10 cellular contexts compared by ENCODE assay signal in the genomic region with DNA sequence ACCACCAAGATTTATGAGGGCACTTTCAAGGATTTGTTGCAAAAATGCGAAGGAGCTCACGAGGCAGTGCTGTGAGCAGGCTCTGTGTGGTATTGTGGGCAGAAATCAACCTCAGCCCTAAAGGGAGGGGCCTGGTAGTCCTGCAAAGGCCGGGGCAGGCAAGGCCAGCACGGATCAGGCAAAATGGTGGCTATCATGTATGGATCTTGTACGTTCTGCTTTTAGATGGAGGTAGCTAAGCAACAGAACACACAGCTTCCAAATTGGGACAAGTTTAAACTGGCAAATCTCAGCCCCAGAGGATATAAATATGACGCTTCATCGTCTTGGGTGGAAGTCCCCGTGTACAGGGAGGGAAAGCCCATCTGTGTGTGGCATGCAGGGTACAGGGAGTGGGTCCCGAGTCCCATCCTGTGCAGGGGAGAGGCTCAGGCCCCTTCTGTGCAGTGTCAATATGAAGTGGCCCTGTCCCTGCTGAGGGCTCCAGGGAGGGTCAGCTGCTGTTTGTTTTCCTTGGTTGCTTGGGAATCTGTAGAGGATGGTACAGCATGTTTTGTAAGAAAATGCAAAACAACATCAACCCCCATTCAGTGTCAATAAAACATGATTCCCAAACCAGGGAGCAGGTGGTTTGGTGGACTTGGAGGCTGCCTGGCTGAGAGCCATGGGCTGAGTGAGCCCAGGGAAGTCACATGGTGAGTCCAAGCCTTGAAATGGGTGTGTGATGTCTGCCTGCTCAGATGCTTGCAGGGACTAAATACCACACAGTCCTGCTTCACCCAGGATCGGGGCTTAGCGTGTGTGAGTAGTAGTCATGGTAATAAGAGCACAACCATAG.
DNase-seq lines count a peak whose midpoint lies in the region; ATAC-seq, FAIRE-seq and TF ChIP-seq lines count a peak whose summit lies in the region.
"Had no signal": no experiment of that assay in that cellular context is flagged by ENCODE, and none has a peak within 500 bp of the region (broad histone marks: within the 10 kb centered on the region; RNA-seq: fewer than 3 reads in every experiment).

No MANE protein-coding gene starts in this region.

- intact Hi-C loops in GM12878 (cut with micrococcal nuclease; ENCODE audit: unreplicated experiment) (no loop called here), left colon (cut with DNase I, micrococcal nuclease) (no loop called here)

- H3K4me3 ChIP-seq in GM12878 (no peak overlapping the region), HAP-1 (no peak overlapping the region)
- H3K4me3 ChIP-seq: sigmoid colon had no signal

- WGBS in GM12878 (ENCODE audit: insufficient coverage, insufficient replicate concordance, low lambda C conversion rate, missing lambda C conversion rate): 15% methylated on average over 11 of the region's 11 CpGs

- H3K4me1 ChIP-seq in GM12878 (ENCODE audit: control insufficient read depth, insufficient read depth, low read length) (no peaks in the 10 kb centered on the region), HAP-1 (no peaks in the 10 kb centered on the region)

- H3K4me1 Mint-ChIP-seq in activated CD4-positive, alpha-beta T cell treated with anti-CD3 and anti-CD28 coated beads, Interleukin-2, amount 10 ng/mL, durations not matched to agents 7 days and 5 days: no peaks in the 10 kb centered on the region

- peak; percentile 72 for ATAC-seq in GM12878
- ATAC-seq in left colon: peak; percentile 61
- ATAC-seq in HG02884 (IDR thresholded peaks at IDR 0.05; ENCODE audit: unreplicated experiment): no peak
- ATAC-seq in GM21367 (IDR thresholded peaks at IDR 0.05; ENCODE audit: unreplicated experiment): no peak

- no peak for FAIRE-seq in GM12878 (lab: Jason Lieb, UNC)

- no peaks in the 10 kb centered on the region for H3K9me3 ChIP-seq in GM12878 (replicated peaks; ENCODE audit: control insufficient read depth, insufficient read depth, low read length)
- H3K9me3 ChIP-seq in HAP-1: no peaks in the 10 kb centered on the region
- H3K9me3 ChIP-seq: sigmoid colon had no signal

- H3K27ac ChIP-seq in GM12878 (ENCODE audit: control insufficient read depth, insufficient read depth): no peak overlapping the region
- H3K27ac ChIP-seq: sigmoid colon had no signal

- no peaks in the 10 kb centered on the region for H3K79me2 ChIP-seq in GM12878 (ENCODE audit: control insufficient read depth, insufficient read depth, low read length)

- no TSS peak for BruUV-seq in GM12878 (replicated peaks; lab: Mats Ljungman, UMichigan)

- RAD21 ChIA-PET in GM12878 (lab: Charles Lee; ENCODE audit: unreplicated experiment): interaction anchor here (1.0 kb wide), 1 partner anchor 28 kb away, joined by 4 read pairs; no protein-coding TSS in a partner anchor

- TF ChIP-seq CTCF in GM12878 (IDR thresholded peaks at IDR 0.05 in 2 of 3, conservative IDR thresholded peaks at IDR 0.05 in 1 of 3; ENCODE audit: control insufficient read depth in 2 of 3, extremely low read depth in 1 of 3, insufficient read depth in 1 of 3, low read depth in 3 of 3, low read length in 3 of 3): no peak

- TF ChIP-seq RAD21 in GM12878 (IDR thresholded peaks at IDR 0.05; ENCODE audit: insufficient read depth, low read depth, low read length): no peak

- DNase-seq in activated CD4-positive, alpha-beta T cell treated with anti-CD3 and anti-CD28 coated beads, Interleukin-2, amount 10 ng/mL, durations not matched to agents 7 days and 5 days: peak; percentile 3
- DNase-seq in activated CD4-positive, alpha-beta T cell treated with anti-CD3 and anti-CD28 coated beads for 48 hours: no peak
- DNase-seq in GM12878 (ENCODE audit: low read depth, low spot score) (no peak), left colon (no peak), HAP-1 (ENCODE audit: low spot score in 2 of 2) (no peak)
- no peak for DNase-seq in activated CD4-positive, CD25-positive, alpha-beta regulatory T cell (lab: John Stamatoyannopoulos, UW)
- DNase-seq: ACHN, sigmoid colon had no signal

- in situ Hi-C loops in GM12878 (cut with MboI) (loop anchor here (25.0 kb wide), 1 partner anchor 1258 kb away; no protein-coding TSS in a partner anchor), HAP-1 (cut with MboI; ENCODE audit: low sequenced_read_pairs) (no loop called here)

- no peak for TF ChIP-seq POLR2A in GM12878 (IDR thresholded peaks at IDR 0.05; ENCODE audit: low read depth, low read length)

- no peaks in the 10 kb centered on the region for H3K9me3 Mint-ChIP-seq in activated CD4-positive, alpha-beta T cell treated with anti-CD3 and anti-CD28 coated beads, Interleukin-2, amount 10 ng/mL, durations not matched to agents 7 days and 5 days

- no peak for TF ChIP-seq EP300 in GM12878 (IDR thresholded peaks at IDR 0.05; ENCODE audit: borderline replicate concordance in 1 of 2, control insufficient read depth in 1 of 2, low read depth in 2 of 2, low read length in 2 of 2)

- CTCF ChIA-PET in activated CD4-positive, alpha-beta T cell treated with anti-CD3 and anti-CD28 coated beads, Interleukin-2, amount 10 ng/mL, durations not matched to agents 7 days and 5 days (lab: Charles Lee): interaction anchor here (0.6 kb wide), 2 partner anchors 19 kb away, joined by 3 read pairs; no protein-coding TSS in a partner anchor
- CTCF ChIA-PET in GM12878 (lab: Yijun Ruan, JAX): interaction anchor here (2.0 kb wide), 1 partner anchor 28 kb away, joined by 8 read pairs; no protein-coding TSS in a partner anchor

- H3K4me3 Mint-ChIP-seq in activated CD4-positive, alpha-beta T cell treated with anti-CD3 and anti-CD28 coated beads, Interleukin-2, amount 10 ng/mL, durations not matched to agents 7 days and 5 days: no peak overlapping the region

- H3K27me3 ChIP-seq in GM12878 (replicated peaks in 1 of 2; ENCODE audit: control insufficient read depth in 2 of 2, insufficient read depth in 2 of 2, low read length in 1 of 2) (no peaks in the 10 kb centered on the region), HAP-1 (ENCODE audit: low read depth) (no peaks in the 10 kb centered on the region)

- H2AFZ ChIP-seq in GM12878 (ENCODE audit: control insufficient read depth, low read depth, low read length): no peak overlapping the region

- no peaks in the 10 kb centered on the region for H4K20me1 ChIP-seq in GM12878 (ENCODE audit: control insufficient read depth, insufficient read depth)

- no peak overlapping the region for H3K27ac Mint-ChIP-seq in activated CD4-positive, alpha-beta T cell treated with anti-CD3 and anti-CD28 coated beads, Interleukin-2, amount 10 ng/mL, durations not matched to agents 7 days and 5 days

- H3K4me2 ChIP-seq in GM12878 (ENCODE audit: control insufficient read depth, insufficient read depth): no peak overlapping the region

- H3K9ac ChIP-seq in GM12878 (ENCODE audit: control insufficient read depth, insufficient read depth, low read length): no peak overlapping the region

- H3K36me3 ChIP-seq in GM12878 (ENCODE audit: control insufficient read depth in 2 of 2, insufficient read depth in 2 of 2, low read length in 1 of 2): no peaks in the 10 kb centered on the region
- no peaks in the 10 kb centered on the region for H3K36me3 ChIP-seq in HAP-1 (replicated peaks)
- H3K36me3 ChIP-seq: sigmoid colon had no signal

- no peaks in the 10 kb centered on the region for H3K27me3 Mint-ChIP-seq in activated CD4-positive, alpha-beta T cell treated with anti-CD3 and anti-CD28 coated beads, Interleukin-2, amount 10 ng/mL, durations not matched to agents 7 days and 5 days

- SMC1A ChIA-PET in GM12878 (lab: Charles Lee; ENCODE audit: uncharacterized antibody, unreplicated experiment): interaction anchor here (1.1 to 1.5 kb wide), 2 partner anchors 29 to 32 kb away, joined by 3 read pairs; no protein-coding TSS in a partner anchor

- H3K36me3 Mint-ChIP-seq in activated CD4-positive, alpha-beta T cell treated with anti-CD3 and anti-CD28 coated beads, Interleukin-2, amount 10 ng/mL, durations not matched to agents 7 days and 5 days (ENCODE audit: low read depth): no peaks in the 10 kb centered on the region

- POLR2A ChIA-PET in activated CD4-positive, alpha-beta T cell treated with anti-CD3 and anti-CD28 coated beads, Interleukin-2, amount 10 ng/mL, durations not matched to agents 7 days and 5 days (lab: Charles Lee): no interaction called here
- POLR2A ChIA-PET in GM12878 (lab: Charles Lee): no interaction called here

TF ChIP-seq in GM12878, 131 proteins besides CTCF, POLR2A, EP300 and RAD21:
- no peak for TF ChIP-seq POLR2AphosphoS5 (IDR thresholded peaks at IDR 0.05; ENCODE audit: low read length)
- TF ChIP-seq SP1 (IDR thresholded peaks at IDR 0.05; ENCODE audit: low read depth, low read length): no peak

Comparison
In these comparisons a context has a peak if more than half of its experiments do, and no peak if none do; other contexts are left out.
1. ATAC-seq: peak in GM12878 (single experiment) and left colon (single experiment); none in HG02884 (single experiment) and GM21367 (single experiment).